In the genomic region with DNA sequence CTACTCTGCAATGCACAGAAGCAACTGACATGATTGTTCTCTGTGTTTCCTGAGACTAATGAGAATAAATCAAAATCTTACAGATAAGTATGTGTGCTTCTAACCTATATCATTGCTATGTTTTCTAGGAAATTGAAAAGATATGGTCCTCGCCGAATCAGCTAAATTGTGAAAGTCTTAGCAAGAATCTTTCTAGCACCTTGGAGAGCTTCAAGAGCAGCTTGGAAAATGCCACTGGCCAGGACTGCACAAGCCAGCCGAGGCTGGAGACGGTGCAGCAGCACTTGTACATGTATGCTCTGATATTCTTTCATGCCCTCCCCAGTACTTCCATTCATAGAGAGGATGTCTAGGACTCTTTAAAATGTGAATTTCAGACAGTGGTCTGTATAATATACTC, we compare ENCODE assay signal across 34 cellular contexts.
"Had no signal": no experiment of that assay in that cellular context is flagged by ENCODE, and none has a peak within 500 bp of the region (broad histone marks: within the 10 kb centered on the region; RNA-seq: fewer than 3 reads in every experiment).

No MANE protein-coding gene starts in this region.

- H3K27me3 Mint-ChIP-seq: activated naive CD8-positive, alpha-beta T cell treated with anti-CD3 and anti-CD28 coated beads, Interleukin-2, amount 10 ng/mL, durations not matched to agents 7 days and 5 days; progenitor cell of endocrine pancreas had no signal

- H3K4me3 ChIP-seq: coronary artery, dorsolateral prefrontal cortex, gastroesophageal sphincter, ovary, skin epidermis, testis, uterus had no signal

- H3K9me3 Mint-ChIP-seq: activated naive CD4-positive, alpha-beta T cell treated with anti-CD3 and anti-CD28 coated beads, Interleukin-2, amount 10 ng/mL, durations not matched to agents 7 days and 5 days; activated naive CD8-positive, alpha-beta T cell treated with anti-CD3 and anti-CD28 coated beads, Interleukin-2, amount 10 ng/mL, durations not matched to agents 7 days and 5 days; activated T-helper 1 cell treated with anti-CD3 and anti-CD28 coated beads, Interleukin-12 subunit alpha, Interleukin-12 subunit beta, Interleukin-2, Interleukin-4 antibody, amounts not matched to agents 30 ng/mL and 10 ng/mL and 1 ng/mL, durations not matched to agents 14 hours and 24 hours and 36 hours; immature natural killer cell; mesothelial cell of epicardium; nephron progenitor cell; T-helper 2 cell treated with Interferon-gamma antibody and Interleukin-4, amounts not matched to agents 5 μg/mL and 100 μg/mL, for 36 hours had no signal

- H3K27ac Mint-ChIP-seq: activated naive CD4-positive, alpha-beta T cell treated with anti-CD3 and anti-CD28 coated beads, Interleukin-2, amount 10 ng/mL, durations not matched to agents 7 days and 5 days; activated naive CD8-positive, alpha-beta T cell treated with anti-CD3 and anti-CD28 coated beads, Interleukin-2, amount 10 ng/mL, durations not matched to agents 7 days and 5 days; activated T-helper 1 cell treated with anti-CD3 and anti-CD28 coated beads, Interleukin-12 subunit alpha, Interleukin-12 subunit beta, Interleukin-2, Interleukin-4 antibody, amounts not matched to agents 30 ng/mL and 10 ng/mL and 1 ng/mL, durations not matched to agents 14 hours and 24 hours and 36 hours; immature natural killer cell; mesothelial cell of epicardium; nephron progenitor cell; progenitor cell of endocrine pancreas; T-helper 2 cell treated with Interferon-gamma antibody and Interleukin-4, amounts not matched to agents 5 μg/mL and 100 μg/mL, for 36 hours had no signal

- H3K4me1 ChIP-seq: gastroesophageal sphincter, uterus had no signal

- H3K4me1 Mint-ChIP-seq: activated naive CD4-positive, alpha-beta T cell treated with anti-CD3 and anti-CD28 coated beads, Interleukin-2, amount 10 ng/mL, durations not matched to agents 7 days and 5 days; naive B cell had no signal

- H3K36me3 ChIP-seq: gastroesophageal sphincter, ovary, uterus had no signal

- H3K36me3 Mint-ChIP-seq: activated naive CD4-positive, alpha-beta T cell treated with anti-CD3 and anti-CD28 coated beads, Interleukin-2, amount 10 ng/mL, durations not matched to agents 7 days and 5 days; activated naive CD8-positive, alpha-beta T cell treated with anti-CD3 and anti-CD28 coated beads, Interleukin-2, amount 10 ng/mL, durations not matched to agents 7 days and 5 days; immature natural killer cell; mesothelial cell of epicardium; naive B cell had no signal

- H3K4me3 Mint-ChIP-seq: activated naive CD4-positive, alpha-beta T cell treated with anti-CD3 and anti-CD28 coated beads, Interleukin-2, amount 10 ng/mL, durations not matched to agents 7 days and 5 days; activated naive CD8-positive, alpha-beta T cell treated with anti-CD3 and anti-CD28 coated beads, Interleukin-2, amount 10 ng/mL, durations not matched to agents 7 days and 5 days; activated T-helper 1 cell treated with anti-CD3 and anti-CD28 coated beads, Interleukin-12 subunit alpha, Interleukin-12 subunit beta, Interleukin-2, Interleukin-4 antibody, amounts not matched to agents 30 ng/mL and 10 ng/mL and 1 ng/mL, durations not matched to agents 14 hours and 24 hours and 36 hours; immature natural killer cell; mesothelial cell of epicardium; naive B cell; nephron progenitor cell; T-helper 2 cell treated with Interferon-gamma antibody and Interleukin-4, amounts not matched to agents 5 μg/mL and 100 μg/mL, for 36 hours had no signal

- DNase-seq: activated CD4-positive, alpha-beta T cell treated with anti-CD3 and anti-CD28 coated beads for 4 hours; activated CD4-positive, alpha-beta T cell treated with anti-CD3 and anti-CD28 coated beads, Interleukin-2, amount 50 U/mL, for 48 hours; activated CD8-positive, alpha-beta memory T cell treated with anti-CD3 and anti-CD28 coated beads for 24 hours; activated effector memory CD4-positive, alpha-beta T cell treated with anti-CD3 and anti-CD28 coated beads, Interleukin-2, amount 50 U/mL, for 16 hours; activated naive CD4-positive, alpha-beta T cell treated with anti-CD3 and anti-CD28 coated beads, Interleukin-2, amount 10 ng/mL, durations not matched to agents 7 days and 5 days; activated naive CD8-positive, alpha-beta T cell treated with anti-CD3 and anti-CD28 coated beads, Interleukin-2, amount 10 ng/mL, durations not matched to agents 7 days and 5 days; activated T-cell treated with anti-CD3 and anti-CD28 coated beads, Interleukin-2, amount 50 U/mL, for 1 hour; amniotic stem cell; cerebellar nuclear complex; dorsolateral prefrontal cortex; effector memory CD4-positive, alpha-beta T cell; head of caudate nucleus; hypothalamus; immature natural killer cell; kidney; left colon; naive B cell; nephron progenitor cell; ovary; stimulated activated CD4-positive, alpha-beta T cell treated with anti-CD3 and anti-CD28 coated beads, Interleukin-12 subunit alpha, Interleukin-12 subunit beta, amount 100 ng/mL, for 4 hours; stimulated activated CD4-positive, alpha-beta T cell treated with anti-CD3 and anti-CD28 coated beads, Interleukin-4, amount 100 ng/mL, for 1 hour; stimulated activated naive CD8-positive, alpha-beta T cell treated with anti-CD3 and anti-CD28 coated beads, Interleukin-15, Interleukin-2, amounts not matched to agents 100 U/mL and 50 U/mL, for 24 hours; testis; trophoblast cell; uterus had no signal

- H3K27me3 ChIP-seq: gastroesophageal sphincter, ovary, testis, uterus had no signal

- ATAC-seq: gastroesophageal sphincter; left colon; sciatic nerve; stimulated activated naive CD8-positive, alpha-beta T cell treated with anti-CD3 and anti-CD28 coated beads, Interleukin-15, Interleukin-2, amounts not matched to agents 100 U/mL and 50 U/mL, for 24 hours had no signal

- H3K27ac ChIP-seq: coronary artery, dorsolateral prefrontal cortex, gastroesophageal sphincter, ovary, skin epidermis, testis, uterus, VCaP had no signal
